Comparison of ENCODE assay signal across 2 cellular contexts in genomic region chr11:12900496-12900895, GRCh38.
TF ChIP-seq lines count a peak whose summit lies in the region.

No MANE protein-coding gene starts in this region.

TF ChIP-seq in A549, 52 proteins besides CTCF, POLR2A, EP300 and RAD21 (continued from another document):
- TF ChIP-seq HMGXB4 (CRISPR knock-in tag; IDR thresholded peaks at IDR 0.05; ENCODE audit: borderline replicate concordance) (no peak), SREBF2 (IDR thresholded peaks at IDR 0.05) (no peak), ESRRA (IDR thresholded peaks at IDR 0.05; ENCODE audit: borderline replicate concordance, low read length) (no peak), ATOH8 (CRISPR knock-in tag; IDR thresholded peaks at IDR 0.05; ENCODE audit: low read depth) (no peak), PBX3 (IDR thresholded peaks at IDR 0.05) (no peak), RARB (CRISPR knock-in tag; IDR thresholded peaks at IDR 0.05) (no peak)
TF ChIP-seq in A549: peak in this region for 0.

TF ChIP-seq in IMR-90, 13 proteins besides CTCF, POLR2A, EP300 and RAD21 (continued from another document):
- TF ChIP-seq CEBPB (IDR thresholded peaks at IDR 0.05; ENCODE audit: low read depth, low read length) = peak; percentile 42; the same call in 1 of the 2 replicates
- TF ChIP-seq BHLHE40 (IDR thresholded peaks at IDR 0.05; ENCODE audit: low read depth, low read length) = no peak
- no peak for TF ChIP-seq FOS (IDR thresholded peaks at IDR 0.05; ENCODE audit: low read depth, low read length)
TF ChIP-seq in IMR-90: peak in this region for 2.
